ENCODE assay signal across 22 cellular contexts in the genomic region with DNA sequence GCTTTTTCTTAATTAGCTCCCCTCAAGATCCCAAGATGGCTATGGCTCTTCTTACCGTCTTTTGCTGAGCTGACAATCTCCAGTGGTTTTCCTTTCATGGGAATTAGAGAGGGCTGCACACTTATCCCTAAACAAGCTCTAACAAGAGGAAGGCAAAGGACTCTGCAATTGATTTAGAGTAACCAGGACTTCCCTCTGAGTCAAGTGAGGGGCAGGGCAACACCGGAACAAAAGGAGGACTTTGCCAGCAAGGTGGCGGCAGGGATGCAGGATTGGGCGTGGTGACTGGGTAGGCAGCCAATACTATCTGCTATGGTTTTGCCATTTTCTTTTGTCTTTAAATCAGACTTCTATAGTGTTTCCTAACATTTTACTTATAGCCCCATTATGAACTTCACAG. TPM values are rescaled to one million over a fixed set of nuclear protein-coding genes. Genes with fewer than 3 reads are reported as not detected.
DNase-seq lines count a peak whose midpoint lies in the region; ATAC-seq and TF ChIP-seq lines count a peak whose summit lies in the region.
"Had no signal": no experiment of that assay in that cellular context is flagged by ENCODE, and none has a peak within 500 bp of the region (broad histone marks: within the 10 kb centered on the region; RNA-seq: fewer than 3 reads in every experiment).

No MANE protein-coding gene starts in this region.

- H3K27ac Mint-ChIP-seq in activated naive CD8-positive, alpha-beta T cell treated with anti-CD3 and anti-CD28 coated beads, Interleukin-2, amount 50 U/mL, for 24 hours: no peak overlapping the region
- H3K27ac Mint-ChIP-seq: activated naive CD8-positive, alpha-beta T cell treated with anti-CD3 and anti-CD28 coated beads, Interleukin-2, amount 10 ng/mL, durations not matched to agents 7 days and 5 days; HFFc6; immature natural killer cell; nephron had no signal

- peak; percentile 37 for DNase-seq in NCI-H748 (lab: John Stamatoyannopoulos, UW; ENCODE audit: unreplicated experiment)
- no peak for DNase-seq in NCI-H748 treated with DMSO at 0.1 percent for 48 hours (lab: John Stamatoyannopoulos, UW)
- DNase-seq in Peyer's patch: peak in 2 of 3 donors; percentile 63 to 71
- peak; percentile 40 to 59 for DNase-seq in foreskin keratinocyte
- DNase-seq in vagina (ENCODE audit: extremely low spot score in 2 of 2): no peak
- DNase-seq in cortex of kidney (lab: John Stamatoyannopoulos, UW): no peak
- DNase-seq in activated naive CD8-positive, alpha-beta T cell treated with anti-CD3 and anti-CD28 coated beads, Interleukin-2, amount 50 U/mL, for 24 hours: no peak
- DNase-seq: activated CD8-positive, alpha-beta memory T cell treated with anti-CD3 and anti-CD28 coated beads for 24 hours; activated naive CD8-positive, alpha-beta T cell treated with anti-CD3 and anti-CD28 coated beads, Interleukin-2, amount 10 ng/mL, durations not matched to agents 7 days and 5 days; C1 segment of cervical spinal cord; DMS53; head of caudate nucleus; HFFc6; immature natural killer cell; Kasumi-1; NCI-H446; SJCRH30; stimulated activated CD4-positive, alpha-beta T cell treated with anti-CD3 and anti-CD28 coated beads, Interleukin-12 subunit alpha, Interleukin-12 subunit beta, amount 100 ng/mL, for 4 hours had no signal

- TF ChIP-seq CTCF in Peyer's patch (IDR thresholded peaks at IDR 0.05) (peak in 1 of 6 experiments; percentile 12), foreskin keratinocyte (conservative IDR thresholded peaks at IDR 0.05) (peak; percentile 49), vagina (IDR thresholded peaks at IDR 0.05) (no peak)

- H3K4me3 Mint-ChIP-seq in activated naive CD8-positive, alpha-beta T cell treated with anti-CD3 and anti-CD28 coated beads, Interleukin-2, amount 50 U/mL, for 24 hours: no peak overlapping the region
- H3K4me3 Mint-ChIP-seq: activated naive CD8-positive, alpha-beta T cell treated with anti-CD3 and anti-CD28 coated beads, Interleukin-2, amount 10 ng/mL, durations not matched to agents 7 days and 5 days; HFFc6; immature natural killer cell; nephron had no signal

- no peaks in the 10 kb centered on the region for H3K36me3 Mint-ChIP-seq in activated naive CD8-positive, alpha-beta T cell treated with anti-CD3 and anti-CD28 coated beads, Interleukin-2, amount 50 U/mL, for 24 hours (ENCODE audit: low read depth)
- H3K36me3 Mint-ChIP-seq: activated naive CD8-positive, alpha-beta T cell treated with anti-CD3 and anti-CD28 coated beads, Interleukin-2, amount 10 ng/mL, durations not matched to agents 7 days and 5 days; immature natural killer cell had no signal

- ATAC-seq in foreskin keratinocyte: peak; percentile 89
- ATAC-seq in activated naive CD8-positive, alpha-beta T cell treated with anti-CD3 and anti-CD28 coated beads, Interleukin-2, amount 50 U/mL, for 24 hours: no peak
- ATAC-seq in HG03432 (IDR thresholded peaks at IDR 0.05; ENCODE audit: unreplicated experiment): no peak
- ATAC-seq: activated CD4-positive, CD25-positive, alpha-beta regulatory T cell treated with anti-CD3 and anti-CD28 coated beads, Interleukin-2, amount 50 U/mL, for 24 hours had no signal

- H3K27ac ChIP-seq in Peyer's patch (no peak overlapping the region), foreskin keratinocyte (peak overlapping the region; percentile 13), vagina (peak overlapping the region; percentile 19)
- H3K27ac ChIP-seq: SJCRH30, thoracic aorta had no signal

- no peaks in the 10 kb centered on the region for H3K9me3 Mint-ChIP-seq in activated naive CD8-positive, alpha-beta T cell treated with anti-CD3 and anti-CD28 coated beads, Interleukin-2, amount 50 U/mL, for 24 hours
- H3K9me3 Mint-ChIP-seq: activated naive CD8-positive, alpha-beta T cell treated with anti-CD3 and anti-CD28 coated beads, Interleukin-2, amount 10 ng/mL, durations not matched to agents 7 days and 5 days; HFFc6; immature natural killer cell; nephron had no signal

- intact Hi-C loops in vagina (cut with DNase I): no loop called here

- H3K4me3 ChIP-seq in Peyer's patch (no peak overlapping the region), vagina (no peak overlapping the region)
- H3K4me3 ChIP-seq: SJCRH30, thoracic aorta had no signal

- peaks cover 4% of the 10 kb centered on the region for H3K4me1 Mint-ChIP-seq in activated naive CD8-positive, alpha-beta T cell treated with anti-CD3 and anti-CD28 coated beads, Interleukin-2, amount 50 U/mL, for 24 hours

- no peak for TF ChIP-seq POLR2A in Peyer's patch (IDR thresholded peaks at IDR 0.05)
- no peak for TF ChIP-seq POLR2A in vagina (IDR thresholded peaks at IDR 0.05)

- peaks cover 0 to 43% (median 0%) of the 10 kb centered on the region in 4 donors for H3K4me1 ChIP-seq in Peyer's patch
- H3K4me1 ChIP-seq in foreskin keratinocyte: peaks cover 9% of the 10 kb centered on the region
- peaks cover 40% of the 10 kb centered on the region for H3K4me1 ChIP-seq in vagina

- H3K27me3 Mint-ChIP-seq in activated naive CD8-positive, alpha-beta T cell treated with anti-CD3 and anti-CD28 coated beads, Interleukin-2, amount 50 U/mL, for 24 hours: no peaks in the 10 kb centered on the region
- H3K27me3 Mint-ChIP-seq: activated naive CD8-positive, alpha-beta T cell treated with anti-CD3 and anti-CD28 coated beads, Interleukin-2, amount 10 ng/mL, durations not matched to agents 7 days and 5 days had no signal

- H3K27me3 ChIP-seq in Peyer's patch (no peaks in the 10 kb centered on the region), foreskin keratinocyte (no peaks in the 10 kb centered on the region), vagina (no peaks in the 10 kb centered on the region)
- H3K27me3 ChIP-seq: SJCRH30 had no signal

- H3K9me3 ChIP-seq in Peyer's patch: no peaks in the 10 kb centered on the region
- no peaks in the 10 kb centered on the region for H3K9me3 ChIP-seq in vagina
- H3K9me3 ChIP-seq: SJCRH30, thoracic aorta had no signal

- H3K36me3 ChIP-seq in Peyer's patch (no peaks in the 10 kb centered on the region), vagina (no peaks in the 10 kb centered on the region)
- H3K36me3 ChIP-seq: SJCRH30, thoracic aorta had no signal

RNA-seq across cellular contexts. Expression of a gene that starts 9.8 kb away (rescaled TPM):
- total RNA-seq in Peyer's patch (10 to 100 TPM in 3 of 4 donors, 1 to 10 TPM in 1; 9.9 to 53.8 (median 40.8) TPM), foreskin keratinocyte (33.0 and 35.8 TPM in 2 replicates), vagina (67.3 TPM)
- 5.8 and 7.4 TPM in 2 replicates for polyA plus RNA-seq in foreskin keratinocyte

Comparison
In these comparisons a context has a peak if more than half of its experiments do, and no peak if none do; other contexts are left out.
1. DNase-seq: peak in NCI-H748 (single experiment), Peyer's patch (2 of 3) and foreskin keratinocyte (2 of 2); none in NCI-H748 treated with DMSO at 0.1 percent for 48 hours (single experiment), vagina (0 of 2), cortex of kidney (single experiment) and activated naive CD8-positive, alpha-beta T cell treated with anti-CD3 and anti-CD28 coated beads, Interleukin-2, amount 50 U/mL, for 24 hours (single experiment).
2. H3K27ac ChIP-seq: peak in foreskin keratinocyte (single experiment) and vagina (single experiment); none in Peyer's patch (0 of 4).